In the genomic region with DNA sequence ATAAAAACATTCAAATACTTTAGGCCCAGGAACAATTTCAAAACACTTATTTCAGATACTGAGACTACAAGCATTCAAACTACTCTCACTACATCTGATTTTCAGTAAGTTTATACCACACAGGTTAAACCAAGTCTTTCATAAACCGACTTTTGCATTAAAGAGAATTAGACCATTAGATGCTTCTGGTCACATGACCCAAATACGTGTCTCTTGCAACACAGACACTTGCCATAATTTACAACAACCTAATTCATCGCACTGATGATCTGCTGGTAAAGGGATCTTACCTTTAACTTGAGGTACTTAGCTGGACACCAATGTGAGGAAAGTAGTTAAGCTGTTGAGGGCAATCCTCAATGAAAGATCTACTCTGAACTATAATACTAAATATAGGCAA, we compare ENCODE assay signal across 9 cellular contexts. TPM values are rescaled to one million over a fixed set of nuclear protein-coding genes. Genes with fewer than 3 reads are reported as not detected.
DNase-seq lines count a peak whose midpoint lies in the region; TF ChIP-seq lines count a peak whose summit lies in the region.
"Had no signal": no experiment of that assay in that cellular context is flagged by ENCODE, and none has a peak within 500 bp of the region (broad histone marks: within the 10 kb centered on the region; RNA-seq: fewer than 3 reads in every experiment).

No MANE protein-coding gene starts in this region.

- CTCF ChIA-PET in mammary epithelial cell (lab: Charles Lee; ENCODE audit: low non-redundant PET), result no interaction called here

- H3K4me1 ChIP-seq in HUES64 (ENCODE audit: insufficient read depth, low read length), result peaks cover 35% of the 10 kb centered on the region
- peaks cover 34% of the 10 kb centered on the region for H3K4me1 ChIP-seq in mammary epithelial cell (ENCODE audit: insufficient read depth, low read length)
- H3K4me1 ChIP-seq in muscle layer of duodenum (ENCODE audit: control insufficient read depth in 1 of 2, insufficient read depth in 2 of 2, low read length in 2 of 2), result peaks cover 33 to 68% of the 10 kb centered on the region in 2 donors

- H3K79me2 ChIP-seq in mammary epithelial cell (ENCODE audit: insufficient read depth, low read length), result peaks cover 84% of the 10 kb centered on the region

- intact Hi-C loops in mammary epithelial cell (cut with micrococcal nuclease), result loop anchor here (5.0 kb wide), 1 partner anchor 177 kb away; no protein-coding TSS in a partner anchor

- H4K20me1 ChIP-seq in mammary epithelial cell (ENCODE audit: insufficient read depth, low read length), result peaks cover 44% of the 10 kb centered on the region

- in situ Hi-C loops in mammary epithelial cell (cut with MboI; ENCODE audit: low sequenced_read_pairs in 2 of 2) (no loop called here), GM13977 (cut with MboI; ENCODE audit: low pct_unique_long_range_greater_than_20kb, low sequenced_read_pairs, unreplicated experiment) (no loop called here)

- TF ChIP-seq CTCF in AG09309 (IDR thresholded peaks at IDR 0.05; ENCODE audit: control insufficient read depth, insufficient read depth, low read depth, low read length, missing control alignments), result no peak
- TF ChIP-seq CTCF in mammary epithelial cell (conservative IDR thresholded peaks at IDR 0.05 in 1 of 2, IDR thresholded peaks at IDR 0.05 in 1 of 2; ENCODE audit: extremely low read depth in 1 of 2, insufficient read depth in 1 of 2, low read depth in 1 of 2, low read length in 2 of 2), result no peak
- TF ChIP-seq CTCF in WERI-Rb-1 (IDR thresholded peaks at IDR 0.05; ENCODE audit: low read depth, low read length), result no peak
- TF ChIP-seq CTCF in GM13977 (IDR thresholded peaks at IDR 0.05; ENCODE audit: extremely low read depth, insufficient read depth, missing control alignments), result no peak

- H3K27ac ChIP-seq in HUES64 (ENCODE audit: low read depth, low read length), result no peak overlapping the region
- H3K27ac ChIP-seq in mammary epithelial cell (ENCODE audit: insufficient read depth, low read depth, low read length), result peak overlapping the region; percentile 27
- H3K27ac ChIP-seq in muscle layer of duodenum (ENCODE audit: low read length), result peak overlapping the region; percentile 78
- no peak overlapping the region for H3K27ac ChIP-seq in WERI-Rb-1

- H3K9ac ChIP-seq in HUES64 (ENCODE audit: low read depth, low read length), result peak overlapping the region; percentile 72; the same call in 1 of the 2 replicates
- H3K9ac ChIP-seq in mammary epithelial cell (ENCODE audit: insufficient read depth, low read length), result peak overlapping the region; percentile 76

- H3K36me3 ChIP-seq in HUES64 (ENCODE audit: insufficient read depth, low read length) (peaks cover 73% of the 10 kb centered on the region), mammary epithelial cell (ENCODE audit: insufficient read depth, low read length) (peaks cover 56% of the 10 kb centered on the region), muscle layer of duodenum (ENCODE audit: control insufficient read depth in 1 of 2, insufficient read depth in 2 of 2, low read length in 2 of 2) (peaks cover 59 to 66% of the 10 kb centered on the region in 2 donors), WERI-Rb-1 (peaks cover 79% of the 10 kb centered on the region)

- H3K4me3 ChIP-seq in AG09309 (ENCODE audit: control insufficient read depth, low read depth, low read length), result peak overlapping the region; percentile 63
- H3K4me3 ChIP-seq in HUES64 (ENCODE audit: low read length), result peak overlapping the region; percentile 86
- H3K4me3 ChIP-seq in mammary epithelial cell (replicated peaks in 1 of 3; ENCODE audit: insufficient read depth in 1 of 3, low read depth in 2 of 3, low read length in 3 of 3), result peak overlapping the region; percentile 55 to 89 (median 75)
- peak overlapping the region; percentile 88 to 96 for H3K4me3 ChIP-seq in muscle layer of duodenum (ENCODE audit: low read depth in 1 of 2, low read length in 2 of 2)
- H3K4me3 ChIP-seq in WERI-Rb-1 (ENCODE audit: low read depth, low read length), result no peak overlapping the region

- peak overlapping the region; percentile 88 for H3K4me2 ChIP-seq in mammary epithelial cell (ENCODE audit: insufficient read depth, low read depth, low read length)

- 60% methylated on average over 3 of the region's 3 CpGs for WGBS in HUES64
- 0% methylated on average over 3 of the region's 3 CpGs for WGBS in mammary epithelial cell (ENCODE audit: low coverage, missing lambda C conversion rate)

- no TSS peak for BruUV-seq in mammary epithelial cell (replicated peaks; lab: Mats Ljungman, UMichigan)

- dilution Hi-C loops in mammary epithelial cell (cut with HindIII; ENCODE audit: low sequenced_read_pairs), result no loop called here

- no peak overlapping the region for H2AFZ ChIP-seq in mammary epithelial cell (ENCODE audit: low read depth, low read length)

- DNase-seq in AG09309 (ENCODE audit: low read depth) (no peak), mammary epithelial cell (no peak), WERI-Rb-1 (no peak), GM13977 (ENCODE audit: low spot score) (no peak), DMS153 (lab: John Stamatoyannopoulos, UW) (no peak)
- no peak for DNase-seq in stimulated activated CD4-positive, alpha-beta T cell treated with anti-CD3 and anti-CD28 coated beads, Interleukin-4, amount 100 ng/mL, for 1 hour
- DNase-seq: NCI-H1048 had no signal

- no peaks in the 10 kb centered on the region for H3K27me3 ChIP-seq in HUES64 (ENCODE audit: insufficient read depth, low read length)
- H3K27me3 ChIP-seq in mammary epithelial cell (ENCODE audit: insufficient read depth, low read length), result no peaks in the 10 kb centered on the region
- H3K27me3 ChIP-seq in muscle layer of duodenum (ENCODE audit: low read depth, low read length), result no peaks in the 10 kb centered on the region
- no peaks in the 10 kb centered on the region for H3K27me3 ChIP-seq in WERI-Rb-1 (ENCODE audit: insufficient read depth, low read depth, severe bottlenecking)

- H3K9me3 ChIP-seq in HUES64 (ENCODE audit: insufficient read depth, low read depth, low read length) (no peaks in the 10 kb centered on the region), mammary epithelial cell (replicated peaks; ENCODE audit: insufficient read depth, low read length) (no peaks in the 10 kb centered on the region), muscle layer of duodenum (ENCODE audit: control insufficient read depth in 1 of 2, low read length in 2 of 2) (no peaks in the 10 kb centered on the region), WERI-Rb-1 (ENCODE audit: severe bottlenecking) (no peaks in the 10 kb centered on the region)

RNA-seq across cellular contexts. Expression of a gene that starts 3.2 kb away (rescaled TPM):
- 491 TPM for polyA plus RNA-seq in HUES64 (2013, experiment 1 of 2)
- polyA plus RNA-seq in HUES64 (2013, experiment 2 of 2), result 414 TPM
- total RNA-seq in mammary epithelial cell, result 100 to 1,000 TPM; 276 to 481 TPM
- 130 TPM for polyA plus RNA-seq in mammary epithelial cell
- polyA minus RNA-seq in mammary epithelial cell, result 289 TPM

Comparison
In these comparisons a context has a peak if more than half of its experiments do, and no peak if none do; other contexts are left out.
1. H3K27ac ChIP-seq: peak in mammary epithelial cell (single experiment) and muscle layer of duodenum (single experiment); none in HUES64 (single experiment) and WERI-Rb-1 (single experiment).